21 cellular contexts compared by ENCODE assay signal in genomic region chr2:46724107-46724506, GRCh38.
"Had no signal": no experiment of that assay in that cellular context is flagged by ENCODE, and none has a peak within 500 bp of the region (broad histone marks: within the 10 kb centered on the region; RNA-seq: fewer than 3 reads in every experiment).

No MANE protein-coding gene starts in this region.

- H3K27ac Mint-ChIP-seq: activated CD4-positive, alpha-beta memory T cell treated with anti-CD3 and anti-CD28 coated beads for 36 hours; activated naive CD8-positive, alpha-beta T cell treated with anti-CD3 and anti-CD28 coated beads, Interleukin-2, amount 10 ng/mL, durations not matched to agents 7 days and 5 days; stimulated activated naive CD8-positive, alpha-beta T cell treated with anti-CD3 and anti-CD28 coated beads, Interleukin-15, amount 100 ng/mL, for 72 hours had no signal

- DNase-seq: activated CD4-positive, alpha-beta memory T cell treated with anti-CD3 and anti-CD28 coated beads for 36 hours; activated CD4-positive, alpha-beta T cell treated with anti-CD3 and anti-CD28 coated beads for 4 hours; activated naive CD4-positive, alpha-beta T cell treated with Interleukin-2 at 50 U/mL for 16 hours; activated naive CD8-positive, alpha-beta T cell treated with anti-CD3 and anti-CD28 coated beads, Interleukin-2, amount 10 ng/mL, durations not matched to agents 7 days and 5 days; activated T-cell treated with anti-CD3 and anti-CD28 coated beads for 4 hours; amygdala; effector memory CD8-positive, alpha-beta T cell; foreskin fibroblast; islet precursor cell; lower lobe of right lung; right lobe of liver; stimulated activated CD4-positive, alpha-beta T cell treated with anti-CD3 and anti-CD28 coated beads, Interleukin-4, amount 100 ng/mL, for 1 hour; stimulated activated naive CD8-positive, alpha-beta T cell treated with anti-CD3 and anti-CD28 coated beads, Interleukin-15, amount 100 ng/mL, for 72 hours; T-helper 2 cell; trophoblast cell had no signal

- H3K27me3 ChIP-seq: cardiac muscle cell, hepatocyte, right lobe of liver, vagina had no signal

- H3K27ac ChIP-seq: cardiac muscle cell, hepatocyte, lower lobe of right lung, right lobe of liver, vagina had no signal

- H3K9me3 Mint-ChIP-seq: activated CD4-positive, alpha-beta memory T cell treated with anti-CD3 and anti-CD28 coated beads for 36 hours; activated T-helper 17 cell treated with anti-CD3 and anti-CD28 coated beads, Interleukin-2, amount 50 U/mL, for 72 hours; effector memory CD8-positive, alpha-beta T cell had no signal

- H3K4me2 ChIP-seq: hepatocyte, smooth muscle cell had no signal

- H3K36me3 ChIP-seq: cardiac muscle cell, lower lobe of right lung, right lobe of liver, vagina had no signal

- H3K4me3 Mint-ChIP-seq: activated CD4-positive, alpha-beta memory T cell treated with anti-CD3 and anti-CD28 coated beads for 36 hours; activated T-helper 17 cell treated with anti-CD3 and anti-CD28 coated beads, Interleukin-2, amount 50 U/mL, for 72 hours; effector memory CD8-positive, alpha-beta T cell; WTC11 had no signal

- ATAC-seq: activated T-helper 17 cell treated with anti-CD3 and anti-CD28 coated beads, Interleukin-2, amount 50 U/mL, for 72 hours; effector memory CD8-positive, alpha-beta T cell; lower lobe of right lung; stimulated activated naive CD8-positive, alpha-beta T cell treated with anti-CD3 and anti-CD28 coated beads, Interleukin-15, amount 100 ng/mL, for 72 hours; WTC11 had no signal

- H3K9me3 ChIP-seq: lower lobe of right lung, right lobe of liver, vagina had no signal

- H2AFZ ChIP-seq: hepatocyte had no signal

- H3K27me3 Mint-ChIP-seq: activated CD4-positive, alpha-beta memory T cell treated with anti-CD3 and anti-CD28 coated beads for 36 hours; activated naive CD8-positive, alpha-beta T cell treated with anti-CD3 and anti-CD28 coated beads, Interleukin-2, amount 10 ng/mL, durations not matched to agents 7 days and 5 days; activated T-helper 17 cell treated with anti-CD3 and anti-CD28 coated beads, Interleukin-2, amount 50 U/mL, for 72 hours; effector memory CD8-positive, alpha-beta T cell; stimulated activated naive CD8-positive, alpha-beta T cell treated with anti-CD3 and anti-CD28 coated beads, Interleukin-15, amount 100 ng/mL, for 72 hours had no signal

- H3K4me3 ChIP-seq: cardiac muscle cell, hepatocyte, lower lobe of right lung, right lobe of liver, smooth muscle cell, vagina had no signal
